ENCODE assay signal across 23 cellular contexts in genomic region chr5:178465228-178465860, GRCh38.
"Had no signal": no experiment of that assay in that cellular context is flagged by ENCODE, and none has a peak within 500 bp of the region (broad histone marks: within the 10 kb centered on the region; RNA-seq: fewer than 3 reads in every experiment).

No MANE protein-coding gene starts in this region.

- DNase-seq: activated CD4-positive, alpha-beta memory T cell treated with anti-CD3 and anti-CD28 coated beads for 36 hours; activated CD4-positive, alpha-beta T cell treated with anti-CD3 and anti-CD28 coated beads for 48 hours; activated naive CD4-positive, alpha-beta T cell treated with anti-CD3 and anti-CD28 coated beads for 36 hours; activated T-cell treated with anti-CD3 and anti-CD28 coated beads, Interleukin-2, amount 50 U/mL, for 1 hour; amygdala; cerebellar nuclear complex; heart right ventricle; islet precursor cell; left cardiac atrium; lower lobe of right lung; mesendoderm; naive thymus-derived CD4-positive, alpha-beta T cell; ovary; stimulated activated CD4-positive, alpha-beta T cell treated with anti-CD3 and anti-CD28 coated beads, Interleukin-1b, Interleukin-23, amount 100 ng/mL, for 48 hours; substantia nigra; SW 1271; T-helper 17 cell; thyroid gland had no signal

- H3K9me3 Mint-ChIP-seq: activated CD4-positive, alpha-beta memory T cell treated with anti-CD3 and anti-CD28 coated beads for 36 hours; activated naive CD4-positive, alpha-beta T cell treated with anti-CD3 and anti-CD28 coated beads for 36 hours; activated T-helper 2 cell treated with anti-CD3 and anti-CD28 coated beads, Interferon-gamma antibody, Interleukin-2, Interleukin-4, amounts not matched to agents 10 μg/mL and 5 μg/mL and 100 μg/mL, durations not matched to agents 14 hours and 24 hours and 36 hours; naive thymus-derived CD4-positive, alpha-beta T cell; stimulated activated naive CD8-positive, alpha-beta T cell treated with anti-CD3 and anti-CD28 coated beads, Interleukin-15, Interleukin-2, amounts not matched to agents 100 ng/mL and 50 ng/mL, for 24 hours had no signal

- H3K27me3 ChIP-seq: heart right ventricle, ovary, thyroid gland had no signal

- H3K9me3 ChIP-seq: heart right ventricle, lower lobe of right lung, ovary, prostate gland, thyroid gland had no signal

- H3K27ac ChIP-seq: coronary artery, epithelial cell of prostate, heart right ventricle, lower lobe of right lung, ovary, prostate gland had no signal

- H3K4me3 Mint-ChIP-seq: activated CD4-positive, alpha-beta memory T cell treated with anti-CD3 and anti-CD28 coated beads for 36 hours; activated naive CD4-positive, alpha-beta T cell treated with anti-CD3 and anti-CD28 coated beads for 36 hours; naive thymus-derived CD4-positive, alpha-beta T cell; stimulated activated naive CD8-positive, alpha-beta T cell treated with anti-CD3 and anti-CD28 coated beads, Interleukin-15, Interleukin-2, amounts not matched to agents 100 ng/mL and 50 ng/mL, for 24 hours; T-helper 17 cell had no signal

- H3K4me1 Mint-ChIP-seq: T-helper 17 cell had no signal

- H3K36me3 ChIP-seq: heart right ventricle, lower lobe of right lung, ovary, prostate gland, thyroid gland had no signal

- H3K27me3 Mint-ChIP-seq: stimulated activated naive CD8-positive, alpha-beta T cell treated with anti-CD3 and anti-CD28 coated beads, Interleukin-15, Interleukin-2, amounts not matched to agents 100 ng/mL and 50 ng/mL, for 24 hours had no signal

- ATAC-seq: heart right ventricle; left cardiac atrium; lower lobe of right lung; naive thymus-derived CD4-positive, alpha-beta T cell; T-helper 17 cell had no signal

- H3K36me3 Mint-ChIP-seq: activated CD4-positive, alpha-beta memory T cell treated with anti-CD3 and anti-CD28 coated beads for 36 hours; naive thymus-derived CD4-positive, alpha-beta T cell had no signal

- H3K4me3 ChIP-seq: coronary artery, heart right ventricle, lower lobe of right lung, ovary, prostate gland, thyroid gland had no signal

- H3K27ac Mint-ChIP-seq: activated CD4-positive, alpha-beta memory T cell treated with anti-CD3 and anti-CD28 coated beads for 36 hours; activated naive CD4-positive, alpha-beta T cell treated with anti-CD3 and anti-CD28 coated beads for 36 hours; activated T-helper 2 cell treated with anti-CD3 and anti-CD28 coated beads, Interferon-gamma antibody, Interleukin-2, Interleukin-4, amounts not matched to agents 10 μg/mL and 5 μg/mL and 100 μg/mL, durations not matched to agents 14 hours and 24 hours and 36 hours; naive thymus-derived CD4-positive, alpha-beta T cell; stimulated activated naive CD8-positive, alpha-beta T cell treated with anti-CD3 and anti-CD28 coated beads, Interleukin-15, Interleukin-2, amounts not matched to agents 100 ng/mL and 50 ng/mL, for 24 hours; T-helper 17 cell had no signal
